ENCODE assay signal across 2 cellular contexts in the genomic region with DNA sequence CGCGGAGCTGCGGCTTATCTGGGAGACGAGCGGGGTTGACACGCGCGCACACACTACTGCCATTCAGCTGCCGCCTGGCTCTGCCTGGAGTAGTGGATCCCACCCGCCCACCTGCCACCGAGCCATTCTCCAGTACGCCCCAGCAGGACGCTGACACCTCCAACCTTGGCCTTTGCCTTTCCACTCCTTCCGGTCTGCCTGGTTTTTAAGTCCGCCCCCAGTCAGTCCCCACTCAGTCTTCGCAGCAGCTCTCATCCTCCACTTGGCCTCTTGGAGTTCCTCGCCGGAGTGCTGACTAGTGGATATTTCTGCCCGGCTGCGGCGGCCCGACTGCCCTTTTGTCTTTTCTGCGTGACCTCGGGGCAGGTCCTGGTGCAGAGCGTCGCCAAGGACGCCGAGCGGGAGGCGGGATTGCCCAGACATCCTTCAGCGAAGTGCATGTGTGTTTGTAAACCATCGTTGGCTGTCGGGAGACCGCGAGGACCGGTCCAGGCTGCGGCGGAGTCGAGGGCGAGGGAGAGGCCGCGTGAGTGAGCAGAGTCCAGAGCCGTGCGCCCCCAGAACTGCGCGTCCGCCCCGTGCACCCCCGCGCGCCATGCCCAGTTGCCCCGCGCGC.
TF ChIP-seq lines count a peak whose summit lies in the region.

No MANE protein-coding gene starts in this region.

TF ChIP-seq in A549, 52 proteins besides CTCF, POLR2A, EP300 and RAD21:
- TF ChIP-seq, protein P1, sequence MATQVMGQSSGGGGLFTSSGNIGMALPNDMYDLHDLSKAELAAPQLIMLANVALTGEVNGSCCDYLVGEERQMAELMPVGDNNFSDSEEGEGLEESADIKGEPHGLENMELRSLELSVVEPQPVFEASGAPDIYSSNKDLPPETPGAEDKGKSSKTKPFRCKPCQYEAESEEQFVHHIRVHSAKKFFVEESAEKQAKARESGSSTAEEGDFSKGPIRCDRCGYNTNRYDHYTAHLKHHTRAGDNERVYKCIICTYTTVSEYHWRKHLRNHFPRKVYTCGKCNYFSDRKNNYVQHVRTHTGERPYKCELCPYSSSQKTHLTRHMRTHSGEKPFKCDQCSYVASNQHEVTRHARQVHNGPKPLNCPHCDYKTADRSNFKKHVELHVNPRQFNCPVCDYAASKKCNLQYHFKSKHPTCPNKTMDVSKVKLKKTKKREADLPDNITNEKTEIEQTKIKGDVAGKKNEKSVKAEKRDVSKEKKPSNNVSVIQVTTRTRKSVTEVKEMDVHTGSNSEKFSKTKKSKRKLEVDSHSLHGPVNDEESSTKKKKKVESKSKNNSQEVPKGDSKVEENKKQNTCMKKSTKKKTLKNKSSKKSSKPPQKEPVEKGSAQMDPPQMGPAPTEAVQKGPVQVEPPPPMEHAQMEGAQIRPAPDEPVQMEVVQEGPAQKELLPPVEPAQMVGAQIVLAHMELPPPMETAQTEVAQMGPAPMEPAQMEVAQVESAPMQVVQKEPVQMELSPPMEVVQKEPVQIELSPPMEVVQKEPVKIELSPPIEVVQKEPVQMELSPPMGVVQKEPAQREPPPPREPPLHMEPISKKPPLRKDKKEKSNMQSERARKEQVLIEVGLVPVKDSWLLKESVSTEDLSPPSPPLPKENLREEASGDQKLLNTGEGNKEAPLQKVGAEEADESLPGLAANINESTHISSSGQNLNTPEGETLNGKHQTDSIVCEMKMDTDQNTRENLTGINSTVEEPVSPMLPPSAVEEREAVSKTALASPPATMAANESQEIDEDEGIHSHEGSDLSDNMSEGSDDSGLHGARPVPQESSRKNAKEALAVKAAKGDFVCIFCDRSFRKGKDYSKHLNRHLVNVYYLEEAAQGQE (IDR thresholded peaks at IDR 0.05): no peak
- TF ChIP-seq ZC3H11A (IDR thresholded peaks at IDR 0.05): no peak
- TF ChIP-seq NPAS2 (CRISPR knock-in tag; IDR thresholded peaks at IDR 0.05; ENCODE audit: borderline replicate concordance): no peak
- TF ChIP-seq, protein P2, sequence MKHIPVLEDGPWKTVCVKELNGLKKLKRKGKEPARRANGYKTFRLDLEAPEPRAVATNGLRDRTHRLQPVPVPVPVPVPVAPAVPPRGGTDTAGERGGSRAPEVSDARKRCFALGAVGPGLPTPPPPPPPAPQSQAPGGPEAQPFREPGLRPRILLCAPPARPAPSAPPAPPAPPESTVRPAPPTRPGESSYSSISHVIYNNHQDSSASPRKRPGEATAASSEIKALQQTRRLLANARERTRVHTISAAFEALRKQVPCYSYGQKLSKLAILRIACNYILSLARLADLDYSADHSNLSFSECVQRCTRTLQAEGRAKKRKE (CRISPR knock-in tag; IDR thresholded peaks at IDR 0.05; ENCODE audit: low read depth): no peak
- TF ChIP-seq SREBF2 (IDR thresholded peaks at IDR 0.05): no peak

TF ChIP-seq in WTC11, 78 proteins besides CTCF, POLR2A, EP300 and RAD21 (continued from another document):
- TF ChIP-seq, protein P3, sequence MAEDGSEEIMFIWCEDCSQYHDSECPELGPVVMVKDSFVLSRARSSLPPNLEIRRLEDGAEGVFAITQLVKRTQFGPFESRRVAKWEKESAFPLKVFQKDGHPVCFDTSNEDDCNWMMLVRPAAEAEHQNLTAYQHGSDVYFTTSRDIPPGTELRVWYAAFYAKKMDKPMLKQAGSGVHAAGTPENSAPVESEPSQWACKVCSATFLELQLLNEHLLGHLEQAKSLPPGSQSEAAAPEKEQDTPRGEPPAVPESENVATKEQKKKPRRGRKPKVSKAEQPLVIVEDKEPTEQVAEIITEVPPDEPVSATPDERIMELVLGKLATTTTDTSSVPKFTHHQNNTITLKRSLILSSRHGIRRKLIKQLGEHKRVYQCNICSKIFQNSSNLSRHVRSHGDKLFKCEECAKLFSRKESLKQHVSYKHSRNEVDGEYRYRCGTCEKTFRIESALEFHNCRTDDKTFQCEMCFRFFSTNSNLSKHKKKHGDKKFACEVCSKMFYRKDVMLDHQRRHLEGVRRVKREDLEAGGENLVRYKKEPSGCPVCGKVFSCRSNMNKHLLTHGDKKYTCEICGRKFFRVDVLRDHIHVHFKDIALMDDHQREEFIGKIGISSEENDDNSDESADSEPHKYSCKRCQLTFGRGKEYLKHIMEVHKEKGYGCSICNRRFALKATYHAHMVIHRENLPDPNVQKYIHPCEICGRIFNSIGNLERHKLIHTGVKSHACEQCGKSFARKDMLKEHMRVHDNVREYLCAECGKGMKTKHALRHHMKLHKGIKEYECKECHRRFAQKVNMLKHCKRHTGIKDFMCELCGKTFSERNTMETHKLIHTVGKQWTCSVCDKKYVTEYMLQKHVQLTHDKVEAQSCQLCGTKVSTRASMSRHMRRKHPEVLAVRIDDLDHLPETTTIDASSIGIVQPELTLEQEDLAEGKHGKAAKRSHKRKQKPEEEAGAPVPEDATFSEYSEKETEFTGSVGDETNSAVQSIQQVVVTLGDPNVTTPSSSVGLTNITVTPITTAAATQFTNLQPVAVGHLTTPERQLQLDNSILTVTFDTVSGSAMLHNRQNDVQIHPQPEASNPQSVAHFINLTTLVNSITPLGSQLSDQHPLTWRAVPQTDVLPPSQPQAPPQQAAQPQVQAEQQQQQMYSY (CRISPR knock-in tag; IDR thresholded peaks at IDR 0.05): peak; percentile 49; the same call in 1 of the 2 replicates
- TF ChIP-seq SP1 (CRISPR knock-in tag; conservative IDR thresholded peaks at IDR 0.05) (0 out of 2 replicates have a peak, but pooled peaks have one; percentile 37), NFE2L1 (CRISPR knock-in tag; IDR thresholded peaks at IDR 0.05) (peak; percentile 68; the same call in 1 of the 2 replicates), NFATC4 (CRISPR knock-in tag; IDR thresholded peaks at IDR 0.05) (no peak), MYBL2 (CRISPR knock-in tag; IDR thresholded peaks at IDR 0.05) (peak; percentile 74), FOXP1 (CRISPR knock-in tag; IDR thresholded peaks at IDR 0.05; ENCODE audit: borderline replicate concordance) (peak; percentile 63)
- TF ChIP-seq, protein P4, sequence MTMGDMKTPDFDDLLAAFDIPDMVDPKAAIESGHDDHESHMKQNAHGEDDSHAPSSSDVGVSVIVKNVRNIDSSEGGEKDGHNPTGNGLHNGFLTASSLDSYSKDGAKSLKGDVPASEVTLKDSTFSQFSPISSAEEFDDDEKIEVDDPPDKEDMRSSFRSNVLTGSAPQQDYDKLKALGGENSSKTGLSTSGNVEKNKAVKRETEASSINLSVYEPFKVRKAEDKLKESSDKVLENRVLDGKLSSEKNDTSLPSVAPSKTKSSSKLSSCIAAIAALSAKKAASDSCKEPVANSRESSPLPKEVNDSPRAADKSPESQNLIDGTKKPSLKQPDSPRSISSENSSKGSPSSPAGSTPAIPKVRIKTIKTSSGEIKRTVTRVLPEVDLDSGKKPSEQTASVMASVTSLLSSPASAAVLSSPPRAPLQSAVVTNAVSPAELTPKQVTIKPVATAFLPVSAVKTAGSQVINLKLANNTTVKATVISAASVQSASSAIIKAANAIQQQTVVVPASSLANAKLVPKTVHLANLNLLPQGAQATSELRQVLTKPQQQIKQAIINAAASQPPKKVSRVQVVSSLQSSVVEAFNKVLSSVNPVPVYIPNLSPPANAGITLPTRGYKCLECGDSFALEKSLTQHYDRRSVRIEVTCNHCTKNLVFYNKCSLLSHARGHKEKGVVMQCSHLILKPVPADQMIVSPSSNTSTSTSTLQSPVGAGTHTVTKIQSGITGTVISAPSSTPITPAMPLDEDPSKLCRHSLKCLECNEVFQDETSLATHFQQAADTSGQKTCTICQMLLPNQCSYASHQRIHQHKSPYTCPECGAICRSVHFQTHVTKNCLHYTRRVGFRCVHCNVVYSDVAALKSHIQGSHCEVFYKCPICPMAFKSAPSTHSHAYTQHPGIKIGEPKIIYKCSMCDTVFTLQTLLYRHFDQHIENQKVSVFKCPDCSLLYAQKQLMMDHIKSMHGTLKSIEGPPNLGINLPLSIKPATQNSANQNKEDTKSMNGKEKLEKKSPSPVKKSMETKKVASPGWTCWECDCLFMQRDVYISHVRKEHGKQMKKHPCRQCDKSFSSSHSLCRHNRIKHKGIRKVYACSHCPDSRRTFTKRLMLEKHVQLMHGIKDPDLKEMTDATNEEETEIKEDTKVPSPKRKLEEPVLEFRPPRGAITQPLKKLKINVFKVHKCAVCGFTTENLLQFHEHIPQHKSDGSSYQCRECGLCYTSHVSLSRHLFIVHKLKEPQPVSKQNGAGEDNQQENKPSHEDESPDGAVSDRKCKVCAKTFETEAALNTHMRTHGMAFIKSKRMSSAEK (CRISPR knock-in tag; IDR thresholded peaks at IDR 0.05; ENCODE audit: borderline replicate concordance): no peak
- TF ChIP-seq, protein P5, sequence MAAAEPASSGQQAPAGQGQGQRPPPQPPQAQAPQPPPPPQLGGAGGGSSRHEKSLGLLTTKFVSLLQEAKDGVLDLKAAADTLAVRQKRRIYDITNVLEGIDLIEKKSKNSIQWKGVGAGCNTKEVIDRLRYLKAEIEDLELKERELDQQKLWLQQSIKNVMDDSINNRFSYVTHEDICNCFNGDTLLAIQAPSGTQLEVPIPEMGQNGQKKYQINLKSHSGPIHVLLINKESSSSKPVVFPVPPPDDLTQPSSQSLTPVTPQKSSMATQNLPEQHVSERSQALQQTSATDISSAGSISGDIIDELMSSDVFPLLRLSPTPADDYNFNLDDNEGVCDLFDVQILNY (CRISPR knock-in tag; IDR thresholded peaks at IDR 0.05): 0 out of 2 replicates have a peak, but pooled peaks have one; percentile 0
- TF ChIP-seq, protein P6, sequence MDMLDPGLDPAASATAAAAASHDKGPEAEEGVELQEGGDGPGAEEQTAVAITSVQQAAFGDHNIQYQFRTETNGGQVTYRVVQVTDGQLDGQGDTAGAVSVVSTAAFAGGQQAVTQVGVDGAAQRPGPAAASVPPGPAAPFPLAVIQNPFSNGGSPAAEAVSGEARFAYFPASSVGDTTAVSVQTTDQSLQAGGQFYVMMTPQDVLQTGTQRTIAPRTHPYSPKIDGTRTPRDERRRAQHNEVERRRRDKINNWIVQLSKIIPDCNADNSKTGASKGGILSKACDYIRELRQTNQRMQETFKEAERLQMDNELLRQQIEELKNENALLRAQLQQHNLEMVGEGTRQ (CRISPR knock-in tag; IDR thresholded peaks at IDR 0.05): no peak
- TF ChIP-seq, protein P7, sequence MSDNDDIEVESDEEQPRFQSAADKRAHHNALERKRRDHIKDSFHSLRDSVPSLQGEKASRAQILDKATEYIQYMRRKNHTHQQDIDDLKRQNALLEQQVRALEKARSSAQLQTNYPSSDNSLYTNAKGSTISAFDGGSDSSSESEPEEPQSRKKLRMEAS (CRISPR knock-in tag; IDR thresholded peaks at IDR 0.05): peak; percentile 34; the same call in 1 of the 2 replicates
- TF ChIP-seq, protein P8, sequence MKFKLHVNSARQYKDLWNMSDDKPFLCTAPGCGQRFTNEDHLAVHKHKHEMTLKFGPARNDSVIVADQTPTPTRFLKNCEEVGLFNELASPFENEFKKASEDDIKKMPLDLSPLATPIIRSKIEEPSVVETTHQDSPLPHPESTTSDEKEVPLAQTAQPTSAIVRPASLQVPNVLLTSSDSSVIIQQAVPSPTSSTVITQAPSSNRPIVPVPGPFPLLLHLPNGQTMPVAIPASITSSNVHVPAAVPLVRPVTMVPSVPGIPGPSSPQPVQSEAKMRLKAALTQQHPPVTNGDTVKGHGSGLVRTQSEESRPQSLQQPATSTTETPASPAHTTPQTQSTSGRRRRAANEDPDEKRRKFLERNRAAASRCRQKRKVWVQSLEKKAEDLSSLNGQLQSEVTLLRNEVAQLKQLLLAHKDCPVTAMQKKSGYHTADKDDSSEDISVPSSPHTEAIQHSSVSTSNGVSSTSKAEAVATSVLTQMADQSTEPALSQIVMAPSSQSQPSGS (CRISPR knock-in tag; IDR thresholded peaks at IDR 0.05; ENCODE audit: borderline replicate concordance, low read depth): 0 out of 2 replicates have a peak, but pooled peaks have one; percentile 20
- TF ChIP-seq, protein P9, sequence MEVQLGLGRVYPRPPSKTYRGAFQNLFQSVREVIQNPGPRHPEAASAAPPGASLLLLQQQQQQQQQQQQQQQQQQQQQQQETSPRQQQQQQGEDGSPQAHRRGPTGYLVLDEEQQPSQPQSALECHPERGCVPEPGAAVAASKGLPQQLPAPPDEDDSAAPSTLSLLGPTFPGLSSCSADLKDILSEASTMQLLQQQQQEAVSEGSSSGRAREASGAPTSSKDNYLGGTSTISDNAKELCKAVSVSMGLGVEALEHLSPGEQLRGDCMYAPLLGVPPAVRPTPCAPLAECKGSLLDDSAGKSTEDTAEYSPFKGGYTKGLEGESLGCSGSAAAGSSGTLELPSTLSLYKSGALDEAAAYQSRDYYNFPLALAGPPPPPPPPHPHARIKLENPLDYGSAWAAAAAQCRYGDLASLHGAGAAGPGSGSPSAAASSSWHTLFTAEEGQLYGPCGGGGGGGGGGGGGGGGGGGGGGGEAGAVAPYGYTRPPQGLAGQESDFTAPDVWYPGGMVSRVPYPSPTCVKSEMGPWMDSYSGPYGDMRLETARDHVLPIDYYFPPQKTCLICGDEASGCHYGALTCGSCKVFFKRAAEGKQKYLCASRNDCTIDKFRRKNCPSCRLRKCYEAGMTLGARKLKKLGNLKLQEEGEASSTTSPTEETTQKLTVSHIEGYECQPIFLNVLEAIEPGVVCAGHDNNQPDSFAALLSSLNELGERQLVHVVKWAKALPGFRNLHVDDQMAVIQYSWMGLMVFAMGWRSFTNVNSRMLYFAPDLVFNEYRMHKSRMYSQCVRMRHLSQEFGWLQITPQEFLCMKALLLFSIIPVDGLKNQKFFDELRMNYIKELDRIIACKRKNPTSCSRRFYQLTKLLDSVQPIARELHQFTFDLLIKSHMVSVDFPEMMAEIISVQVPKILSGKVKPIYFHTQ (CRISPR knock-in tag; IDR thresholded peaks at IDR 0.05): no peak
- TF ChIP-seq, protein P10, sequence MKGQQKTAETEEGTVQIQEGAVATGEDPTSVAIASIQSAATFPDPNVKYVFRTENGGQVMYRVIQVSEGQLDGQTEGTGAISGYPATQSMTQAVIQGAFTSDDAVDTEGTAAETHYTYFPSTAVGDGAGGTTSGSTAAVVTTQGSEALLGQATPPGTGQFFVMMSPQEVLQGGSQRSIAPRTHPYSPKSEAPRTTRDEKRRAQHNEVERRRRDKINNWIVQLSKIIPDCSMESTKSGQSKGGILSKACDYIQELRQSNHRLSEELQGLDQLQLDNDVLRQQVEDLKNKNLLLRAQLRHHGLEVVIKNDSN (CRISPR knock-in tag; IDR thresholded peaks at IDR 0.05): no peak
TF ChIP-seq in WTC11: peak in this region for 9.
